ENCODE assay signal across 1 cellular context in the genomic region with DNA sequence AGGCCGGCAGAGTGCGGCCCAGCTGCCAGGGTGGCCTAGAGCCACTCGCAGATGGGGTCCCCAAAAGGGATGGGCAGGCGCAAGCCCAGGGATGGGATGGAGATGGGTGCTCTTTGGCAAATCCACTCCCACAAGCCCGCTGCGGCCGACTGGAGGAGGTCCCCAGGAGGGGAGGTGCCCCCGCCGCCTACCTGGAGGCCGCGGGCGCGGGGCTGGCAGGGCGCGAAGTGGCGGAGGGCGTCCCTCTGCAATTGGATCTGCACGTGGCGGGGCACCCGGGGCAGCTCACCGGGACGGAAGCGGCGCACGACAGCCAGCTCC.
TF ChIP-seq lines count a peak whose summit lies in the region.

No MANE protein-coding gene starts in this region.

TF ChIP-seq in K562, 482 proteins besides CTCF, POLR2A, EP300 and RAD21 (continued from another document and continues in another):
- TF ChIP-seq, protein P1, sequence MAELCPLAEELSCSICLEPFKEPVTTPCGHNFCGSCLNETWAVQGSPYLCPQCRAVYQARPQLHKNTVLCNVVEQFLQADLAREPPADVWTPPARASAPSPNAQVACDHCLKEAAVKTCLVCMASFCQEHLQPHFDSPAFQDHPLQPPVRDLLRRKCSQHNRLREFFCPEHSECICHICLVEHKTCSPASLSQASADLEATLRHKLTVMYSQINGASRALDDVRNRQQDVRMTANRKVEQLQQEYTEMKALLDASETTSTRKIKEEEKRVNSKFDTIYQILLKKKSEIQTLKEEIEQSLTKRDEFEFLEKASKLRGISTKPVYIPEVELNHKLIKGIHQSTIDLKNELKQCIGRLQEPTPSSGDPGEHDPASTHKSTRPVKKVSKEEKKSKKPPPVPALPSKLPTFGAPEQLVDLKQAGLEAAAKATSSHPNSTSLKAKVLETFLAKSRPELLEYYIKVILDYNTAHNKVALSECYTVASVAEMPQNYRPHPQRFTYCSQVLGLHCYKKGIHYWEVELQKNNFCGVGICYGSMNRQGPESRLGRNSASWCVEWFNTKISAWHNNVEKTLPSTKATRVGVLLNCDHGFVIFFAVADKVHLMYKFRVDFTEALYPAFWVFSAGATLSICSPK (IDR thresholded peaks at IDR 0.05; ENCODE audit: borderline replicate concordance): no peak
- TF ChIP-seq E2F4 (CRISPR knock-in tag; IDR thresholded peaks at IDR 0.05; ENCODE audit: low read depth) (no peak; the same call in 1 of the 2 replicates), CHD1 (IDR thresholded peaks at IDR 0.05; ENCODE audit: low read length) (no peak), SMAD3 (CRISPR knock-in tag; conservative IDR thresholded peaks at IDR 0.05) (no peak), HDAC2 (IDR thresholded peaks at IDR 0.05) (peak; percentile 25; the same call in 1 of the 2 replicates), ELK1 (CRISPR knock-in tag; IDR thresholded peaks at IDR 0.05) (no peak), ZNF511 (CRISPR knock-in tag; IDR thresholded peaks at IDR 0.05) (no peak; the same call in 1 of the 2 replicates), IFI16 (CRISPR knock-in tag; IDR thresholded peaks at IDR 0.05) (no peak), E2F5 (CRISPR knock-in tag; IDR thresholded peaks at IDR 0.05) (peak; percentile 68; the same call in 1 of the 2 replicates), ZFP1 (CRISPR knock-in tag; IDR thresholded peaks at IDR 0.05) (no peak), RERE (CRISPR knock-in tag; IDR thresholded peaks at IDR 0.05; ENCODE audit: borderline replicate concordance) (no peak), SIN3B (IDR thresholded peaks at IDR 0.05; ENCODE audit: low read depth) (no peak), FOXA1 (IDR thresholded peaks at IDR 0.05; ENCODE audit: borderline replicate concordance) (no peak), ZNF431 (CRISPR knock-in tag; IDR thresholded peaks at IDR 0.05) (0 out of 2 replicates have a peak, but pooled peaks have one; percentile 67), ZNF79 (CRISPR knock-in tag; IDR thresholded peaks at IDR 0.05; ENCODE audit: low read depth) (no peak), CXXC5 (CRISPR knock-in tag; IDR thresholded peaks at IDR 0.05) (no peak), DLX4 (CRISPR knock-in tag; IDR thresholded peaks at IDR 0.05) (no peak), ZNF263 (CRISPR knock-in tag; IDR thresholded peaks at IDR 0.05; ENCODE audit: borderline replicate concordance) (peak; percentile 56; the same call in 1 of the 2 replicates), KLF16 (IDR thresholded peaks at IDR 0.05) (no peak), POLR2B (IDR thresholded peaks at IDR 0.05; ENCODE audit: low read depth, partially characterized antibody) (peak; percentile 72), CTBP1 (IDR thresholded peaks at IDR 0.05; ENCODE audit: borderline replicate concordance) (no peak), ZNF280A (IDR thresholded peaks at IDR 0.05; ENCODE audit: low read depth, partially characterized antibody) (no peak), RHOXF2B (CRISPR knock-in tag; conservative IDR thresholded peaks at IDR 0.05) (0 out of 2 replicates have a peak, but pooled peaks have one; percentile 80), FOXM1 (IDR thresholded peaks at IDR 0.05; ENCODE audit: low read depth) (no peak), FOXM1 (CRISPR knock-in tag; IDR thresholded peaks at IDR 0.05; ENCODE audit: low read depth) (no peak; the same call in 1 of the 2 replicates), ELF2 (CRISPR knock-in tag; IDR thresholded peaks at IDR 0.05) (no peak), HNRNPH1 (optimal IDR thresholded peaks at IDR 0.05; ENCODE audit: low read depth, low read length) (no peak), YY1 (IDR thresholded peaks at IDR 0.05; ENCODE audit: borderline replicate concordance in 1 of 3, control insufficient read depth in 1 of 3, extremely low read depth in 1 of 3, insufficient read depth in 3 of 3, insufficient read length in 1 of 3, insufficient replicate concordance in 2 of 3, low read depth in 1 of 3, low read length in 2 of 3) (no peak)
- TF ChIP-seq, protein P2, sequence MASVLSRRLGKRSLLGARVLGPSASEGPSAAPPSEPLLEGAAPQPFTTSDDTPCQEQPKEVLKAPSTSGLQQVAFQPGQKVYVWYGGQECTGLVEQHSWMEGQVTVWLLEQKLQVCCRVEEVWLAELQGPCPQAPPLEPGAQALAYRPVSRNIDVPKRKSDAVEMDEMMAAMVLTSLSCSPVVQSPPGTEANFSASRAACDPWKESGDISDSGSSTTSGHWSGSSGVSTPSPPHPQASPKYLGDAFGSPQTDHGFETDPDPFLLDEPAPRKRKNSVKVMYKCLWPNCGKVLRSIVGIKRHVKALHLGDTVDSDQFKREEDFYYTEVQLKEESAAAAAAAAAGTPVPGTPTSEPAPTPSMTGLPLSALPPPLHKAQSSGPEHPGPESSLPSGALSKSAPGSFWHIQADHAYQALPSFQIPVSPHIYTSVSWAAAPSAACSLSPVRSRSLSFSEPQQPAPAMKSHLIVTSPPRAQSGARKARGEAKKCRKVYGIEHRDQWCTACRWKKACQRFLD (CRISPR knock-in tag; IDR thresholded peaks at IDR 0.05): 0 out of 2 replicates have a peak, but pooled peaks have one; percentile 68
- TF ChIP-seq, protein P3, sequence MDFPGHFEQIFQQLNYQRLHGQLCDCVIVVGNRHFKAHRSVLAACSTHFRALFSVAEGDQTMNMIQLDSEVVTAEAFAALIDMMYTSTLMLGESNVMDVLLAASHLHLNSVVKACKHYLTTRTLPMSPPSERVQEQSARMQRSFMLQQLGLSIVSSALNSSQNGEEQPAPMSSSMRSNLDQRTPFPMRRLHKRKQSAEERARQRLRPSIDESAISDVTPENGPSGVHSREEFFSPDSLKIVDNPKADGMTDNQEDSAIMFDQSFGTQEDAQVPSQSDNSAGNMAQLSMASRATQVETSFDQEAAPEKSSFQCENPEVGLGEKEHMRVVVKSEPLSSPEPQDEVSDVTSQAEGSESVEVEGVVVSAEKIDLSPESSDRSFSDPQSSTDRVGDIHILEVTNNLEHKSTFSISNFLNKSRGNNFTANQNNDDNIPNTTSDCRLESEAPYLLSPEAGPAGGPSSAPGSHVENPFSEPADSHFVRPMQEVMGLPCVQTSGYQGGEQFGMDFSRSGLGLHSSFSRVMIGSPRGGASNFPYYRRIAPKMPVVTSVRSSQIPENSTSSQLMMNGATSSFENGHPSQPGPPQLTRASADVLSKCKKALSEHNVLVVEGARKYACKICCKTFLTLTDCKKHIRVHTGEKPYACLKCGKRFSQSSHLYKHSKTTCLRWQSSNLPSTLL (IDR thresholded peaks at IDR 0.05): no peak
- TF ChIP-seq, protein P4, sequence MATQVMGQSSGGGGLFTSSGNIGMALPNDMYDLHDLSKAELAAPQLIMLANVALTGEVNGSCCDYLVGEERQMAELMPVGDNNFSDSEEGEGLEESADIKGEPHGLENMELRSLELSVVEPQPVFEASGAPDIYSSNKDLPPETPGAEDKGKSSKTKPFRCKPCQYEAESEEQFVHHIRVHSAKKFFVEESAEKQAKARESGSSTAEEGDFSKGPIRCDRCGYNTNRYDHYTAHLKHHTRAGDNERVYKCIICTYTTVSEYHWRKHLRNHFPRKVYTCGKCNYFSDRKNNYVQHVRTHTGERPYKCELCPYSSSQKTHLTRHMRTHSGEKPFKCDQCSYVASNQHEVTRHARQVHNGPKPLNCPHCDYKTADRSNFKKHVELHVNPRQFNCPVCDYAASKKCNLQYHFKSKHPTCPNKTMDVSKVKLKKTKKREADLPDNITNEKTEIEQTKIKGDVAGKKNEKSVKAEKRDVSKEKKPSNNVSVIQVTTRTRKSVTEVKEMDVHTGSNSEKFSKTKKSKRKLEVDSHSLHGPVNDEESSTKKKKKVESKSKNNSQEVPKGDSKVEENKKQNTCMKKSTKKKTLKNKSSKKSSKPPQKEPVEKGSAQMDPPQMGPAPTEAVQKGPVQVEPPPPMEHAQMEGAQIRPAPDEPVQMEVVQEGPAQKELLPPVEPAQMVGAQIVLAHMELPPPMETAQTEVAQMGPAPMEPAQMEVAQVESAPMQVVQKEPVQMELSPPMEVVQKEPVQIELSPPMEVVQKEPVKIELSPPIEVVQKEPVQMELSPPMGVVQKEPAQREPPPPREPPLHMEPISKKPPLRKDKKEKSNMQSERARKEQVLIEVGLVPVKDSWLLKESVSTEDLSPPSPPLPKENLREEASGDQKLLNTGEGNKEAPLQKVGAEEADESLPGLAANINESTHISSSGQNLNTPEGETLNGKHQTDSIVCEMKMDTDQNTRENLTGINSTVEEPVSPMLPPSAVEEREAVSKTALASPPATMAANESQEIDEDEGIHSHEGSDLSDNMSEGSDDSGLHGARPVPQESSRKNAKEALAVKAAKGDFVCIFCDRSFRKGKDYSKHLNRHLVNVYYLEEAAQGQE (CRISPR knock-in tag; IDR thresholded peaks at IDR 0.05; ENCODE audit: low read depth): peak; percentile 16; the same call in 1 of the 2 replicates
